ENCODE assay signal across 13 cellular contexts in genomic region chr3:66494964-66495581, GRCh38. TPM values are rescaled to one million over a fixed set of nuclear protein-coding genes. Genes with fewer than 3 reads are reported as not detected.
DNase-seq lines count a peak whose midpoint lies in the region; ATAC-seq and TF ChIP-seq lines count a peak whose summit lies in the region.
"Had no signal": no experiment of that assay in that cellular context is flagged by ENCODE, and none has a peak within 500 bp of the region (broad histone marks: within the 10 kb centered on the region; RNA-seq: fewer than 3 reads in every experiment).

No MANE protein-coding gene starts in this region.

- H2AFZ ChIP-seq in hepatocyte, result no peak overlapping the region

- H3K9me3 ChIP-seq in hepatocyte (ENCODE audit: low read depth), result no peaks in the 10 kb centered on the region
- no peaks in the 10 kb centered on the region for H3K9me3 ChIP-seq in stomach
- H3K9me3 ChIP-seq: A549 had no signal

- DNase-seq in activated CD8-positive, alpha-beta memory T cell treated with anti-CD3 and anti-CD28 coated beads, Interleukin-2, amount 10 ng/mL, durations not matched to agents 7 days and 5 days, result no peak
- no peak for DNase-seq in activated CD8-positive, alpha-beta memory T cell treated with anti-CD3 and anti-CD28 coated beads for 24 hours
- DNase-seq in activated CD4-positive, alpha-beta memory T cell treated with anti-CD3 and anti-CD28 coated beads, Interleukin-2, amount 10 ng/mL, durations not matched to agents 7 days and 5 days, result no peak
- DNase-seq in hepatocyte (ENCODE audit: low spot score) (no peak), stomach (no peak), COLO668 (lab: John Stamatoyannopoulos, UW; ENCODE audit: unreplicated experiment) (no peak), GM20000 (ENCODE audit: low spot score) (no peak)
- DNase-seq: HCEC 1CT, NCI-H1694 treated with DMSO at 0.1 percent for 48 hours had no signal

- CTCF ChIA-PET in activated CD8-positive, alpha-beta memory T cell treated with anti-CD3 and anti-CD28 coated beads, Interleukin-2, amount 10 ng/mL, durations not matched to agents 7 days and 5 days (lab: Charles Lee), result interaction anchor here (5.2 kb wide), 1 partner anchor 13 kb away, joined by 33 read pairs; no protein-coding TSS in a partner anchor
- CTCF ChIA-PET in activated CD4-positive, alpha-beta memory T cell treated with anti-CD3 and anti-CD28 coated beads, Interleukin-2, amount 10 ng/mL, durations not matched to agents 7 days and 5 days (lab: Charles Lee), result interaction anchor here (3.0 kb wide), 1 partner anchor 12 kb away, joined by 8 read pairs; no protein-coding TSS in a partner anchor

- intact Hi-C loops in stomach (cut with DNase I; ENCODE audit: low total_unique reads), result no loop called here

- POLR2A ChIA-PET in activated CD4-positive, alpha-beta memory T cell treated with anti-CD3 and anti-CD28 coated beads, Interleukin-2, amount 10 ng/mL, durations not matched to agents 7 days and 5 days (lab: Charles Lee), result interaction anchor here (2.1 to 7.3 kb wide), 3 partner anchors 9 to 27 kb away, joined by 8 to 117 read pairs (median 41); no protein-coding TSS in a partner anchor

- no peaks in the 10 kb centered on the region for H3K36me3 ChIP-seq in hepatocyte (replicated peaks; ENCODE audit: insufficient read depth, low read depth)
- no peaks in the 10 kb centered on the region for H3K36me3 ChIP-seq in stomach

- H3K4me3 ChIP-seq in hepatocyte (no peak overlapping the region), stomach (peak overlapping the region in 2 of 4 donors; percentile 16 to 95)
- H3K4me3 ChIP-seq: A549 had no signal

- 38% methylated on average over 7 of the region's 7 CpGs for WGBS in hepatocyte (ENCODE audit: low lambda C conversion rate, missing lambda C conversion rate)
- WGBS in stomach, 5 donors, result 20 to 43% (median 29%) methylated on average over 7 of the region's 7 CpGs

- no peaks in the 10 kb centered on the region for H3K9me3 Mint-ChIP-seq in activated CD8-positive, alpha-beta memory T cell treated with anti-CD3 and anti-CD28 coated beads, Interleukin-2, amount 10 ng/mL, durations not matched to agents 7 days and 5 days (ENCODE audit: low read depth)
- H3K9me3 Mint-ChIP-seq in activated CD4-positive, alpha-beta memory T cell treated with anti-CD3 and anti-CD28 coated beads, Interleukin-2, amount 10 ng/mL, durations not matched to agents 7 days and 5 days, result no peaks in the 10 kb centered on the region
- H3K9me3 Mint-ChIP-seq: mesothelial cell of epicardium; stimulated activated naive CD8-positive, alpha-beta T cell treated with anti-CD3 and anti-CD28 coated beads, Interleukin-15, Interleukin-2, amounts not matched to agents 100 ng/mL and 50 ng/mL, for 24 hours had no signal

- H3K4me1 Mint-ChIP-seq in activated CD8-positive, alpha-beta memory T cell treated with anti-CD3 and anti-CD28 coated beads, Interleukin-2, amount 10 ng/mL, durations not matched to agents 7 days and 5 days, result peaks cover 94% of the 10 kb centered on the region
- peaks cover 95% of the 10 kb centered on the region for H3K4me1 Mint-ChIP-seq in activated CD4-positive, alpha-beta memory T cell treated with anti-CD3 and anti-CD28 coated beads, Interleukin-2, amount 10 ng/mL, durations not matched to agents 7 days and 5 days

- H3K4me3 Mint-ChIP-seq in activated CD8-positive, alpha-beta memory T cell treated with anti-CD3 and anti-CD28 coated beads, Interleukin-2, amount 10 ng/mL, durations not matched to agents 7 days and 5 days, result peak overlapping the region; percentile 13
- H3K4me3 Mint-ChIP-seq in activated CD4-positive, alpha-beta memory T cell treated with anti-CD3 and anti-CD28 coated beads, Interleukin-2, amount 10 ng/mL, durations not matched to agents 7 days and 5 days, result peak overlapping the region; percentile 14
- H3K4me3 Mint-ChIP-seq: mesothelial cell of epicardium; stimulated activated naive CD8-positive, alpha-beta T cell treated with anti-CD3 and anti-CD28 coated beads, Interleukin-15, Interleukin-2, amounts not matched to agents 100 ng/mL and 50 ng/mL, for 24 hours had no signal

- TF ChIP-seq EP300 in stomach (IDR thresholded peaks at IDR 0.05), result no peak

- H3K27ac Mint-ChIP-seq in activated CD8-positive, alpha-beta memory T cell treated with anti-CD3 and anti-CD28 coated beads, Interleukin-2, amount 10 ng/mL, durations not matched to agents 7 days and 5 days, result peak overlapping the region; percentile 61
- peak overlapping the region; percentile 61 for H3K27ac Mint-ChIP-seq in activated CD4-positive, alpha-beta memory T cell treated with anti-CD3 and anti-CD28 coated beads, Interleukin-2, amount 10 ng/mL, durations not matched to agents 7 days and 5 days
- H3K27ac Mint-ChIP-seq: mesothelial cell of epicardium; stimulated activated naive CD8-positive, alpha-beta T cell treated with anti-CD3 and anti-CD28 coated beads, Interleukin-15, Interleukin-2, amounts not matched to agents 100 ng/mL and 50 ng/mL, for 24 hours had no signal

- ATAC-seq in activated CD8-positive, alpha-beta memory T cell treated with anti-CD3 and anti-CD28 coated beads, Interleukin-2, amount 10 ng/mL, durations not matched to agents 7 days and 5 days, result peak; percentile 38
- no peak for ATAC-seq in GM19035 (IDR thresholded peaks at IDR 0.05; ENCODE audit: unreplicated experiment)
- ATAC-seq: A549 had no signal

- H3K4me1 ChIP-seq in hepatocyte (ENCODE audit: insufficient read depth), result peaks cover 45% of the 10 kb centered on the region
- peaks cover 67 to 93% (median 83%) of the 10 kb centered on the region in 4 donors for H3K4me1 ChIP-seq in stomach

- H3K36me3 Mint-ChIP-seq in activated CD8-positive, alpha-beta memory T cell treated with anti-CD3 and anti-CD28 coated beads, Interleukin-2, amount 10 ng/mL, durations not matched to agents 7 days and 5 days, result peaks cover 3% of the 10 kb centered on the region
- peaks cover 7% of the 10 kb centered on the region for H3K36me3 Mint-ChIP-seq in activated CD4-positive, alpha-beta memory T cell treated with anti-CD3 and anti-CD28 coated beads, Interleukin-2, amount 10 ng/mL, durations not matched to agents 7 days and 5 days (ENCODE audit: low read depth)
- H3K36me3 Mint-ChIP-seq: mesothelial cell of epicardium had no signal

- peaks cover 84% of the 10 kb centered on the region for H3K79me2 ChIP-seq in hepatocyte

- H3K27me3 Mint-ChIP-seq in activated CD8-positive, alpha-beta memory T cell treated with anti-CD3 and anti-CD28 coated beads, Interleukin-2, amount 10 ng/mL, durations not matched to agents 7 days and 5 days, result no peaks in the 10 kb centered on the region
- no peaks in the 10 kb centered on the region for H3K27me3 Mint-ChIP-seq in activated CD4-positive, alpha-beta memory T cell treated with anti-CD3 and anti-CD28 coated beads, Interleukin-2, amount 10 ng/mL, durations not matched to agents 7 days and 5 days

- TF ChIP-seq CTCF in hepatocyte (IDR thresholded peaks at IDR 0.05; ENCODE audit: poor library complexity) (no peak), stomach (IDR thresholded peaks at IDR 0.05) (no peak), GM20000 (IDR thresholded peaks at IDR 0.05; ENCODE audit: extremely low read depth, missing control alignments) (no peak)

- TF ChIP-seq POLR2A in stomach (IDR thresholded peaks at IDR 0.05), result no peak

- H3K27ac ChIP-seq in hepatocyte (no peak overlapping the region), stomach (peak overlapping the region in 4 of 5 donors; percentile 90 to 96 (median 92))
- H3K27ac ChIP-seq: A549 had no signal

- no peaks in the 10 kb centered on the region for H3K27me3 ChIP-seq in hepatocyte
- H3K27me3 ChIP-seq in stomach, result no peaks in the 10 kb centered on the region

- H3K9me2 ChIP-seq in hepatocyte (replicated peaks; ENCODE audit: insufficient read depth), result no peaks in the 10 kb centered on the region

- peaks cover 5% of the 10 kb centered on the region for H4K20me1 ChIP-seq in hepatocyte (ENCODE audit: insufficient read depth, poor library complexity, severe bottlenecking)

- peak overlapping the region; percentile 13 for H3K4me2 ChIP-seq in hepatocyte
- H3K4me2 ChIP-seq: A549 had no signal

RNA-seq across cellular contexts. Expression of gene LRIG1, which starts 5.7 kb away (rescaled TPM):
- 10 to 100 TPM; 21.0 to 31.6 TPM for total RNA-seq in activated CD8-positive, alpha-beta memory T cell treated with anti-CD3 and anti-CD28 coated beads, Interleukin-2, amount 10 ng/mL, durations not matched to agents 7 days and 5 days
- total RNA-seq in activated CD4-positive, alpha-beta memory T cell treated with anti-CD3 and anti-CD28 coated beads, Interleukin-2, amount 10 ng/mL, durations not matched to agents 7 days and 5 days, result 10 to 100 TPM; 43.0 to 43.7 TPM
- 12.5 and 13.3 TPM in 2 replicates for total RNA-seq in hepatocyte
- polyA plus RNA-seq in hepatocyte, result 8.2 and 8.7 TPM in 2 replicates
- 100 to 1,000 TPM in 3 of 5 donors, 10 to 100 TPM in 2; 85.8 to 278 (median 101) TPM for total RNA-seq in stomach
- 10 to 100 TPM; 20.2 to 31.5 (median 21.2) TPM for polyA plus RNA-seq in stomach
